ENCODE assay signal across 9 cellular contexts in genomic region chr9:133619791-133620190, GRCh38. TPM values are rescaled to one million over a fixed set of nuclear protein-coding genes. Genes with fewer than 3 reads are reported as not detected.
DNase-seq lines count a peak whose midpoint lies in the region; ATAC-seq and TF ChIP-seq lines count a peak whose summit lies in the region.
"Had no signal": no experiment of that assay in that cellular context is flagged by ENCODE, and none has a peak within 500 bp of the region (broad histone marks: within the 10 kb centered on the region; RNA-seq: fewer than 3 reads in every experiment).

No MANE protein-coding gene starts in this region.

- ATAC-seq in T-helper 17 cell (peak; percentile 92), HG03432 (IDR thresholded peaks at IDR 0.05; ENCODE audit: unreplicated experiment) (no peak)

- H3K4me3 ChIP-seq in GM12864 (ENCODE audit: low read depth, low read length) = no peak overlapping the region

- H3K9me3 ChIP-seq in T-helper 17 cell (ENCODE audit: control insufficient read depth, low read length, poor library complexity, severe bottlenecking) = no peaks in the 10 kb centered on the region

- H3K4me1 Mint-ChIP-seq in T-helper 17 cell = peaks cover 24% of the 10 kb centered on the region
- peaks cover 34% of the 10 kb centered on the region for H3K4me1 Mint-ChIP-seq in activated naive CD8-positive, alpha-beta T cell treated with anti-CD3 and anti-CD28 coated beads for 36 hours
- H3K4me1 Mint-ChIP-seq: nephron had no signal

- DNase-seq in GM12864 (ENCODE audit: low read depth) = peak; percentile 7
- DNase-seq in T-helper 17 cell = peak in 2 of 3 donors; percentile 18 to 25
- DNase-seq in activated naive CD8-positive, alpha-beta T cell treated with anti-CD3 and anti-CD28 coated beads for 36 hours = peak; percentile 66
- peak; percentile 49 for DNase-seq in stimulated activated CD4-positive, alpha-beta T cell treated with anti-CD3 and anti-CD28 coated beads, Interleukin-4, amount 100 ng/mL, for 24 hours
- DNase-seq in HPDE6-E6E7 (ENCODE audit: extremely low spot score) = no peak
- no peak for DNase-seq in NCI-H2029 treated with DMSO at 0.1 percent for 48 hours (lab: John Stamatoyannopoulos, UW)
- DNase-seq in DMS114 treated with DMSO at 0.1 percent for 48 hours (lab: John Stamatoyannopoulos, UW; ENCODE audit: unreplicated experiment) = no peak

- H3K9me3 Mint-ChIP-seq in activated naive CD8-positive, alpha-beta T cell treated with anti-CD3 and anti-CD28 coated beads for 36 hours = peaks cover 3% of the 10 kb centered on the region

- peak overlapping the region; percentile 66 for H3K27ac Mint-ChIP-seq in T-helper 17 cell
- no peak overlapping the region for H3K27ac Mint-ChIP-seq in activated naive CD8-positive, alpha-beta T cell treated with anti-CD3 and anti-CD28 coated beads for 36 hours
- H3K27ac Mint-ChIP-seq: nephron had no signal

- no peaks in the 10 kb centered on the region for H3K36me3 Mint-ChIP-seq in T-helper 17 cell (ENCODE audit: low read depth)
- peaks cover 6% of the 10 kb centered on the region for H3K36me3 Mint-ChIP-seq in activated naive CD8-positive, alpha-beta T cell treated with anti-CD3 and anti-CD28 coated beads for 36 hours

- no peak for TF ChIP-seq CTCF in GM12864 (IDR thresholded peaks at IDR 0.05; ENCODE audit: low read depth, low read length, missing control alignments)

- no peaks in the 10 kb centered on the region for H3K27me3 Mint-ChIP-seq in T-helper 17 cell
- H3K27me3 Mint-ChIP-seq in activated naive CD8-positive, alpha-beta T cell treated with anti-CD3 and anti-CD28 coated beads for 36 hours = peaks cover 4% of the 10 kb centered on the region

- H3K4me3 Mint-ChIP-seq in T-helper 17 cell = peak overlapping the region; percentile 71
- H3K4me3 Mint-ChIP-seq in activated naive CD8-positive, alpha-beta T cell treated with anti-CD3 and anti-CD28 coated beads for 36 hours = no peak overlapping the region
- H3K4me3 Mint-ChIP-seq: nephron had no signal

RNA-seq across cellular contexts. Expression of gene FAM163B, which starts 10.6 kb away (rescaled TPM):
- total RNA-seq in T-helper 17 cell = not detected
- not detected for total RNA-seq in activated naive CD8-positive, alpha-beta T cell treated with anti-CD3 and anti-CD28 coated beads for 36 hours

RNA-seq across cellular contexts. Expression of gene DBH, which starts 16.4 kb away (rescaled TPM):
- under 1 TPM in 1 of 2 donors, not detected in 1; 0.18 TPM for total RNA-seq in T-helper 17 cell
- not detected for total RNA-seq in activated naive CD8-positive, alpha-beta T cell treated with anti-CD3 and anti-CD28 coated beads for 36 hours

Comparison
In these comparisons a context has a peak if more than half of its experiments do, and no peak if none do; other contexts are left out.
1. DNase-seq: peak in GM12864 (single experiment), T-helper 17 cell (2 of 3), activated naive CD8-positive, alpha-beta T cell treated with anti-CD3 and anti-CD28 coated beads for 36 hours (single experiment) and stimulated activated CD4-positive, alpha-beta T cell treated with anti-CD3 and anti-CD28 coated beads, Interleukin-4, amount 100 ng/mL, for 24 hours (single experiment); none in HPDE6-E6E7 (single experiment), NCI-H2029 treated with DMSO at 0.1 percent for 48 hours (single experiment) and DMS114 treated with DMSO at 0.1 percent for 48 hours (single experiment).